ENCODE assay signal across 8 cellular contexts in the genomic region with DNA sequence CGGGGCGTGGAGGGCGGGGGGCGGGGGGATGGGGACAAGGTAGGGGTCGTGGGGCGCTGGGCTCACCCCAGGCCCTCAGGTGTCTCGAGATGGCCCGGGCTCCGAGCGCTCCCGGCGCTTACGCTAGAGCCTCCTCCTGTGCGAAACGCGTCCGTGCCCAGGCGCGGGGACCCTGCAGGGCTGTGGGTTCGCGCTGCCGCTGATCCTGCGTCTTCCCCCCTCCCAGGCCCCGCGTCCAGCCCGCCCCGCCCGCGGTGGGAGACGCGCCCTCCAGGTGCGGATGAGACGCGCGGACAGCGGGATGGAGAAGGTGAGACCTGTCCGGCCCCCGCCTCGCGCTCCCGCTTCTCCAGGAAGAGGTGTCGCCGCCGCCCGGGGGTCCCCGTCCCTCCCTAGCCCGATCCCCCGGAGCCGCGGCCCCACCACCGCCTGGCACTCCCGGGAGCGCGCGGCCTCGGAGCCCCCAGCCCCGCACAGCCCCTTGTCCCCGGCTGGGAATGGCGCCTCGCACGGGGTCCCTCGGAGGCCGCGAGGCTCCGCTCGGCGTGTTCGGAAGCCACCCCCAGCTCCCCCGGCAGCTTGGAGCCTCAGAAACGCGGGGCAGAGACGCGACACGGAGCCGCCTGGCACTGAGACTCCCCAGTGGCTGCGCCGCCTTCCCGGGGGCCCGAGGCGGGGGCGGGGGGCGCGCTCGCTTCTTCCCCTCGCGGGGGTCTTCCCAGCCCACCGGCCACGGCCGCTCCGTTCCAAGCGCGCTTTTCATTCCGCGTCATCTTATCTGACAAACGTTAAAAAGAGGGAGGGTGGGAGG. TPM values are rescaled to one million over a fixed set of nuclear protein-coding genes. Genes with fewer than 3 reads are reported as not detected.
DNase-seq lines count a peak whose midpoint lies in the region; ATAC-seq, FAIRE-seq and TF ChIP-seq lines count a peak whose summit lies in the region.

No MANE protein-coding gene starts in this region.

- H3K27me3 ChIP-seq in RWPE2 (ENCODE audit: insufficient read depth, poor library complexity, severe bottlenecking), result no peaks in the 10 kb centered on the region

- peaks cover 6% of the 10 kb centered on the region for H3K4me1 ChIP-seq in RWPE2 (ENCODE audit: insufficient read depth, poor library complexity, severe bottlenecking)
- no peaks in the 10 kb centered on the region for H3K4me1 ChIP-seq in mesodermal cell (ENCODE audit: control insufficient read depth, insufficient read depth, low read length, poor library complexity, severe bottlenecking)
- no peaks in the 10 kb centered on the region for H3K4me1 ChIP-seq in urinary bladder (ENCODE audit: insufficient read depth)

- H3K4me3 ChIP-seq in AG04449 (ENCODE audit: low read depth, low read length), result peak overlapping the region; percentile 23; the same call in 1 of the 2 replicates
- peak overlapping the region; percentile 12 for H3K4me3 ChIP-seq in RWPE2 (ENCODE audit: severe bottlenecking)
- peak overlapping the region; percentile 74 for H3K4me3 ChIP-seq in coronary artery
- H3K4me3 ChIP-seq in mesodermal cell (ENCODE audit: extremely low read depth, insufficient read depth, low read length, poor library complexity, severe bottlenecking), result peak overlapping the region; percentile 19
- peak overlapping the region; percentile 41 for H3K4me3 ChIP-seq in urinary bladder (ENCODE audit: low read depth, low read length)

- POLR2A ChIA-PET in AG04449 (lab: Yijun Ruan, JAX), result no interaction called here

- TF ChIP-seq CTCF in AG04449 (IDR thresholded peaks at IDR 0.05; ENCODE audit: insufficient read depth, low read length, missing control alignments) (no peak), RWPE2 (IDR thresholded peaks at IDR 0.05; ENCODE audit: poor library complexity, severe bottlenecking) (no peak), coronary artery (IDR thresholded peaks at IDR 0.05) (no peak)

- 6 to 8% methylated on average over 56 to 59 of the region's 95 CpGs for WGBS in mesodermal cell (ENCODE audit: insufficient coverage in 2 of 2), 2 experiments
- WGBS in urinary bladder, result 6% methylated on average over 92 of the region's 95 CpGs

- CTCF ChIA-PET in AG04449 (lab: Yijun Ruan, JAX), result no interaction called here

- FAIRE-seq in GM12892 (lab: Jason Lieb, UNC), result no peak

- no peaks in the 10 kb centered on the region for H3K36me3 ChIP-seq in RWPE2 (ENCODE audit: low read depth)
- H3K36me3 ChIP-seq in mesodermal cell (ENCODE audit: control insufficient read depth, insufficient read depth, low read length), result no peaks in the 10 kb centered on the region
- H3K36me3 ChIP-seq in urinary bladder (ENCODE audit: insufficient read depth), result no peaks in the 10 kb centered on the region

- ATAC-seq in RWPE2 (ENCODE audit: low read depth), result peak; percentile 41
- ATAC-seq in HG03378 (IDR thresholded peaks at IDR 0.05; ENCODE audit: unreplicated experiment), result no peak
- ATAC-seq in GM19455 (IDR thresholded peaks at IDR 0.05; ENCODE audit: unreplicated experiment), result no peak

- no peak for DNase-seq in AG04449 (ENCODE audit: low read depth, low spot score)
- no peak for DNase-seq in RWPE2 (ENCODE audit: low spot score)
- peak; percentile 82 for DNase-seq in coronary artery (ENCODE audit: low spot score)
- no peak for DNase-seq in GM12892 (ENCODE audit: insufficient read length)

- H3K27ac ChIP-seq in RWPE2 (ENCODE audit: poor library complexity, severe bottlenecking), result no peak overlapping the region
- peak overlapping the region; percentile 78 to 92 for H3K27ac ChIP-seq in coronary artery
- no peak overlapping the region for H3K27ac ChIP-seq in mesodermal cell (ENCODE audit: low read depth, low read length, severe bottlenecking)
- H3K27ac ChIP-seq in urinary bladder (ENCODE audit: low read depth), result peak overlapping the region; percentile 38

- H3K9me3 ChIP-seq in RWPE2 (ENCODE audit: severe bottlenecking), result no peaks in the 10 kb centered on the region
- H3K9me3 ChIP-seq in mesodermal cell (ENCODE audit: control insufficient read depth, low read length), result peaks cover 9% of the 10 kb centered on the region

- no peak for TF ChIP-seq POLR2A in GM12892 (IDR thresholded peaks at IDR 0.05; ENCODE audit: low read depth, low read length)

RNA-seq across cellular contexts. Expression of a gene that starts 27.6 kb away (rescaled TPM):
- polyA plus RNA-seq in mesodermal cell (2013, experiment 1 of 2), result 28.2 TPM
- 16.8 TPM for polyA plus RNA-seq in mesodermal cell (2013, experiment 2 of 2)
- total RNA-seq in urinary bladder, result 13.6 TPM
- 53.4 TPM for polyA plus RNA-seq in urinary bladder
- polyA plus RNA-seq in GM12892 (2012; ENCODE audit: missing spikeins), result 8.1 TPM

RNA-seq across cellular contexts. Expression of a gene that starts 52.7 kb away (rescaled TPM):
- 5.7 TPM for polyA plus RNA-seq in mesodermal cell (2013, experiment 1 of 2)
- polyA plus RNA-seq in mesodermal cell (2013, experiment 2 of 2), result 2.6 TPM
- total RNA-seq in urinary bladder, result 3.0 TPM
- 2.6 TPM for polyA plus RNA-seq in urinary bladder
- not detected for polyA plus RNA-seq in GM12892 (2012; ENCODE audit: missing spikeins)

Comparison
In these comparisons a context has a peak if more than half of its experiments do, and no peak if none do; other contexts are left out.
1. H3K4me3 ChIP-seq: peak in every context shown above with its lines; median percentile 74 in coronary artery; 41 in urinary bladder; 23 in AG04449; 19 in mesodermal cell; 12 in RWPE2.
2. H3K27ac ChIP-seq: peak in coronary artery (2 of 2) and urinary bladder (single experiment); none in RWPE2 (single experiment) and mesodermal cell (single experiment).